21 cellular contexts compared by ENCODE assay signal in genomic region chr12:113896194-113896593, GRCh38.
"Had no signal": no experiment of that assay in that cellular context is flagged by ENCODE, and none has a peak within 500 bp of the region (broad histone marks: within the 10 kb centered on the region; RNA-seq: fewer than 3 reads in every experiment).

No MANE protein-coding gene starts in this region.

- H3K4me3 Mint-ChIP-seq: activated CD8-positive, alpha-beta T cell treated with anti-CD3 and anti-CD28 coated beads, Interleukin-2, amount 10 ng/mL, durations not matched to agents 7 days and 5 days; naive thymus-derived CD8-positive, alpha-beta T cell had no signal

- H3K9me3 ChIP-seq: breast epithelium, esophagus squamous epithelium, heart right ventricle, mucosa of descending colon, psoas muscle, suprapubic skin, upper lobe of left lung had no signal

- H3K27ac ChIP-seq: breast epithelium, dorsolateral prefrontal cortex, heart right ventricle, psoas muscle, suprapubic skin, upper lobe of left lung, WERI-Rb-1 had no signal

- H3K27ac Mint-ChIP-seq: activated CD8-positive, alpha-beta T cell treated with anti-CD3 and anti-CD28 coated beads, Interleukin-2, amount 10 ng/mL, durations not matched to agents 7 days and 5 days; naive thymus-derived CD8-positive, alpha-beta T cell had no signal

- H3K4me3 ChIP-seq: breast epithelium, dorsolateral prefrontal cortex, esophagus squamous epithelium, heart right ventricle, mucosa of descending colon, psoas muscle, suprapubic skin, upper lobe of left lung had no signal

- H3K4me1 ChIP-seq: breast epithelium, psoas muscle, upper lobe of left lung had no signal

- H3K27me3 ChIP-seq: breast epithelium, dorsolateral prefrontal cortex, esophagus squamous epithelium, heart right ventricle, suprapubic skin, upper lobe of left lung had no signal

- DNase-seq: activated CD4-positive, alpha-beta T cell treated with anti-CD3 and anti-CD28 coated beads for 48 hours; activated CD8-positive, alpha-beta memory T cell treated with anti-CD3 and anti-CD28 coated beads, Interleukin-2, amount 50 U/mL, for 48 hours; activated CD8-positive, alpha-beta T cell treated with anti-CD3 and anti-CD28 coated beads, Interleukin-2, amount 10 ng/mL, durations not matched to agents 7 days and 5 days; activated naive CD4-positive, alpha-beta T cell; aorta; dorsolateral prefrontal cortex; esophagus squamous epithelium; foreskin melanocyte; heart right ventricle; left colon; mucosa of descending colon; naive thymus-derived CD8-positive, alpha-beta T cell; psoas muscle; stimulated activated CD4-positive, alpha-beta T cell treated with anti-CD3 and anti-CD28 coated beads, Interleukin-2, amount 100 ng/mL, for 48 hours; stimulated activated CD8-positive, alpha-beta memory T cell treated with anti-CD3 and anti-CD28 coated beads, Interleukin-4, amount 100 ng/mL, for 48 hours; stimulated activated naive CD8-positive, alpha-beta T cell treated with anti-CD3 and anti-CD28 coated beads, Interleukin-15, Interleukin-2, amounts not matched to agents 100 U/mL and 50 U/mL, for 24 hours; T-helper 1 cell; upper lobe of left lung; WERI-Rb-1 had no signal

- H3K36me3 ChIP-seq: breast epithelium, suprapubic skin, WERI-Rb-1 had no signal

- H3K9me3 Mint-ChIP-seq: naive thymus-derived CD8-positive, alpha-beta T cell had no signal

- ATAC-seq: activated CD8-positive, alpha-beta T cell treated with anti-CD3 and anti-CD28 coated beads, Interleukin-2, amount 10 ng/mL, durations not matched to agents 7 days and 5 days; heart right ventricle; left colon; mucosa of descending colon; naive thymus-derived CD8-positive, alpha-beta T cell; psoas muscle; stimulated activated naive CD8-positive, alpha-beta T cell treated with anti-CD3 and anti-CD28 coated beads, Interleukin-15, Interleukin-2, amounts not matched to agents 100 U/mL and 50 U/mL, for 24 hours had no signal

- H3K27me3 Mint-ChIP-seq: naive thymus-derived CD8-positive, alpha-beta T cell had no signal
